35 cellular contexts compared by ENCODE assay signal in the genomic region with DNA sequence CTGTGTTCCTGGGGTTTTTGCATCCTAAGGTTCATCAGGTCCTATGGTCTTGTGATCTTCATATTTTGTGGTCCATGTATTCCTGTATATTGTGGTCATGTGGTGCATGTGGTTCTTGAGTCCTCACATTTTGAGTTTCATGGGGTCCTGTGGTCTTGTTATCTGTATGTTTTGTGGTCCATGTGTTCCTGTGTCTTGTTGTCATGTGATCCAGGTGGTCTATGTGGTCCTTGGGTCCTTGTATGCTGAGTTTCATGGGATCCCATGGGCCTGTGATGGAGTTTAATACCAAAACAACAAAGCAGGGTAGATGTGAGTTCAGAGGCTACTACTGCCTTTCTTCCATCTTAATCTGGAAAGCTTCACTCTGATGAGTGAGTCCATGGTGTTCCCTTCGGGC.
DNase-seq lines count a peak whose midpoint lies in the region; ATAC-seq and TF ChIP-seq lines count a peak whose summit lies in the region.
"Had no signal": no experiment of that assay in that cellular context is flagged by ENCODE, and none has a peak within 500 bp of the region (broad histone marks: within the 10 kb centered on the region; RNA-seq: fewer than 3 reads in every experiment).

No MANE protein-coding gene starts in this region.

- WGBS in esophagus muscularis mucosa: 80% methylated on average over 1 of the region's 1 CpG

- no peaks in the 10 kb centered on the region for H3K4me1 ChIP-seq in esophagus muscularis mucosa
- no peaks in the 10 kb centered on the region for H3K4me1 ChIP-seq in vagina
- H3K4me1 ChIP-seq: A549, BE2C, Caco-2 had no signal

- H3K27me3 ChIP-seq in esophagus muscularis mucosa (peaks cover 0 to 4% (median 0%) of the 10 kb centered on the region in 4 donors), vagina (no peaks in the 10 kb centered on the region)
- H3K27me3 ChIP-seq: BE2C; BLaER1; BLaER1 treated with 17β-estradiol and CSF1 and Interleukin-3, amounts not matched to agents 10 nM and 100 nM had no signal

- H3K36me3 ChIP-seq in esophagus muscularis mucosa: no peaks in the 10 kb centered on the region
- H3K36me3 ChIP-seq in vagina: no peaks in the 10 kb centered on the region
- H3K36me3 ChIP-seq: BE2C; BLaER1; BLaER1 treated with 17β-estradiol and CSF1 and Interleukin-3, amounts not matched to agents 10 nM and 100 nM had no signal

- intact Hi-C loops in esophagus muscularis mucosa (cut with DNase I) (no loop called here), vagina (cut with DNase I) (no loop called here)

- H3K36me3 Mint-ChIP-seq in stimulated activated naive CD8-positive, alpha-beta T cell treated with anti-CD3 and anti-CD28 coated beads, Interleukin-15, Interleukin-2, amounts not matched to agents 100 ng/mL and 50 ng/mL, for 24 hours (ENCODE audit: low read depth): no peaks in the 10 kb centered on the region
- H3K36me3 Mint-ChIP-seq: CD14-positive monocyte; CD4-positive, alpha-beta memory T cell; CD4-positive, CD25-positive, alpha-beta regulatory T cell; CD8-positive, alpha-beta T cell had no signal

- no peak overlapping the region for H3K4me3 Mint-ChIP-seq in stimulated activated naive CD8-positive, alpha-beta T cell treated with anti-CD3 and anti-CD28 coated beads, Interleukin-15, Interleukin-2, amounts not matched to agents 100 ng/mL and 50 ng/mL, for 24 hours
- no peak overlapping the region for H3K4me3 Mint-ChIP-seq in stimulated activated naive CD8-positive, alpha-beta T cell treated with anti-CD3 and anti-CD28 coated beads, Interleukin-15, amount 100 ng/mL, for 72 hours
- H3K4me3 Mint-ChIP-seq: B cell; CD14-positive monocyte; CD4-positive, alpha-beta memory T cell; CD4-positive, alpha-beta T cell; CD4-positive, CD25-positive, alpha-beta regulatory T cell; CD8-positive, alpha-beta memory T cell; CD8-positive, alpha-beta T cell had no signal

- H3K4me3 ChIP-seq in coronary artery: no peak overlapping the region
- H3K4me3 ChIP-seq in esophagus muscularis mucosa: no peak overlapping the region
- H3K4me3 ChIP-seq in vagina: no peak overlapping the region
- H3K4me3 ChIP-seq: A549; BLaER1; BLaER1 treated with 17β-estradiol and CSF1 and Interleukin-3, amounts not matched to agents 10 nM and 100 nM had no signal

- ATAC-seq in stimulated activated naive CD8-positive, alpha-beta T cell treated with anti-CD3 and anti-CD28 coated beads, Interleukin-15, amount 100 ng/mL, for 72 hours: no peak
- no peak for ATAC-seq in GM19467 (IDR thresholded peaks at IDR 0.05; ENCODE audit: unreplicated experiment)
- ATAC-seq: A549; CD8-positive, alpha-beta T cell had no signal

- TF ChIP-seq EP300 in esophagus muscularis mucosa (IDR thresholded peaks at IDR 0.05): no peak

- no peak overlapping the region for H3K27ac ChIP-seq in coronary artery
- no peak overlapping the region for H3K27ac ChIP-seq in esophagus muscularis mucosa (replicated peaks in 1 of 4)
- H3K27ac ChIP-seq in vagina: no peak overlapping the region
- H3K27ac ChIP-seq: 22Rv1; A549; BLaER1; BLaER1 treated with 17β-estradiol and CSF1 and Interleukin-3, amounts not matched to agents 10 nM and 100 nM; C4-2B had no signal

- H3K27me3 Mint-ChIP-seq in stimulated activated naive CD8-positive, alpha-beta T cell treated with anti-CD3 and anti-CD28 coated beads, Interleukin-15, Interleukin-2, amounts not matched to agents 100 ng/mL and 50 ng/mL, for 24 hours: peaks cover 6% of the 10 kb centered on the region
- H3K27me3 Mint-ChIP-seq in stimulated activated naive CD8-positive, alpha-beta T cell treated with anti-CD3 and anti-CD28 coated beads, Interleukin-15, amount 100 ng/mL, for 72 hours: no peaks in the 10 kb centered on the region
- H3K27me3 Mint-ChIP-seq: B cell; CD4-positive, alpha-beta T cell; CD4-positive, CD25-positive, alpha-beta regulatory T cell had no signal

- TF ChIP-seq POLR2A in esophagus muscularis mucosa (IDR thresholded peaks at IDR 0.05; ENCODE audit: low read depth): no peak
- TF ChIP-seq POLR2A in vagina (IDR thresholded peaks at IDR 0.05): no peak

- peak overlapping the region; percentile 11 for H3K27ac Mint-ChIP-seq in stimulated activated naive CD8-positive, alpha-beta T cell treated with anti-CD3 and anti-CD28 coated beads, Interleukin-15, Interleukin-2, amounts not matched to agents 100 ng/mL and 50 ng/mL, for 24 hours
- H3K27ac Mint-ChIP-seq in stimulated activated naive CD8-positive, alpha-beta T cell treated with anti-CD3 and anti-CD28 coated beads, Interleukin-15, amount 100 ng/mL, for 72 hours: no peak overlapping the region
- H3K27ac Mint-ChIP-seq: B cell; CD14-positive monocyte; CD4-positive, alpha-beta memory T cell; CD4-positive, alpha-beta T cell; CD4-positive, CD25-positive, alpha-beta regulatory T cell; CD8-positive, alpha-beta T cell had no signal

- H3K9me3 ChIP-seq in esophagus muscularis mucosa (no peaks in the 10 kb centered on the region), vagina (no peaks in the 10 kb centered on the region)
- H3K9me3 ChIP-seq: A549, BE2C, Caco-2 had no signal

- H3K4me1 Mint-ChIP-seq in stimulated activated naive CD8-positive, alpha-beta T cell treated with anti-CD3 and anti-CD28 coated beads, Interleukin-15, Interleukin-2, amounts not matched to agents 100 ng/mL and 50 ng/mL, for 24 hours (ENCODE audit: low read depth): no peaks in the 10 kb centered on the region
- no peaks in the 10 kb centered on the region for H3K4me1 Mint-ChIP-seq in stimulated activated naive CD8-positive, alpha-beta T cell treated with anti-CD3 and anti-CD28 coated beads, Interleukin-15, amount 100 ng/mL, for 72 hours
- H3K4me1 Mint-ChIP-seq: B cell; CD14-positive monocyte; CD4-positive, alpha-beta memory T cell; CD4-positive, CD25-positive, alpha-beta regulatory T cell; CD8-positive, alpha-beta memory T cell had no signal

- DNase-seq in stimulated activated naive CD8-positive, alpha-beta T cell treated with anti-CD3 and anti-CD28 coated beads, Interleukin-15, amount 100 ng/mL, for 72 hours: no peak
- DNase-seq in coronary artery (ENCODE audit: low spot score) (peak; percentile 11), esophagus muscularis mucosa (ENCODE audit: extremely low spot score) (peak; percentile 66), vagina (ENCODE audit: extremely low spot score in 2 of 2) (peak; percentile 18 to 67), T1000 (lab: John Stamatoyannopoulos, UW) (no peak)
- no peak for DNase-seq in stimulated activated CD4-positive, alpha-beta T cell treated with anti-CD3 and anti-CD28 coated beads, Interleukin-4, amount 100 ng/mL, for 1 hour
- DNase-seq: 8988T; ACHN; AML-193; BE2C; C1 segment of cervical spinal cord; Caco-2; Calu3; CD4-positive, alpha-beta memory T cell; CD4-positive, alpha-beta T cell; CD4-positive, CD25-positive, alpha-beta regulatory T cell; CD8-positive, alpha-beta memory T cell; CD8-positive, alpha-beta T cell; COR-L47; DMS 273 treated with DMSO at 0.1 percent for 48 hours; DMS153; DMS53; DMS79; DMS79 treated with DMSO at 0.1 percent for 48 hours; DND-41; EL had no signal

- TF ChIP-seq CTCF in coronary artery (IDR thresholded peaks at IDR 0.05) (no peak), esophagus muscularis mucosa (IDR thresholded peaks at IDR 0.05) (no peak), vagina (IDR thresholded peaks at IDR 0.05) (no peak)

- H3K9me3 Mint-ChIP-seq in stimulated activated naive CD8-positive, alpha-beta T cell treated with anti-CD3 and anti-CD28 coated beads, Interleukin-15, Interleukin-2, amounts not matched to agents 100 ng/mL and 50 ng/mL, for 24 hours: peaks cover 11% of the 10 kb centered on the region
- peaks cover 5 to 14% of the 10 kb centered on the region in 2 donors for H3K9me3 Mint-ChIP-seq in stimulated activated naive CD8-positive, alpha-beta T cell treated with anti-CD3 and anti-CD28 coated beads, Interleukin-15, amount 100 ng/mL, for 72 hours
- H3K9me3 Mint-ChIP-seq: CD4-positive, alpha-beta memory T cell; CD4-positive, alpha-beta T cell; CD8-positive, alpha-beta T cell had no signal

Comparison
In these comparisons a context has a peak if more than half of its experiments do, and no peak if none do; other contexts are left out.
1. DNase-seq: peak in coronary artery (single experiment), esophagus muscularis mucosa (single experiment) and vagina (2 of 2); none in stimulated activated naive CD8-positive, alpha-beta T cell treated with anti-CD3 and anti-CD28 coated beads, Interleukin-15, amount 100 ng/mL, for 72 hours (0 of 2), T1000 (single experiment) and stimulated activated CD4-positive, alpha-beta T cell treated with anti-CD3 and anti-CD28 coated beads, Interleukin-4, amount 100 ng/mL, for 1 hour (single experiment).